10 cellular contexts compared by ENCODE assay signal in genomic region chr10:23294638-23295247, GRCh38. TPM values are rescaled to one million over a fixed set of nuclear protein-coding genes. Genes with fewer than 3 reads are reported as not detected.
DNase-seq lines count a peak whose midpoint lies in the region; ATAC-seq and TF ChIP-seq lines count a peak whose summit lies in the region.
"Had no signal": no experiment of that assay in that cellular context is flagged by ENCODE, and none has a peak within 500 bp of the region (broad histone marks: within the 10 kb centered on the region; RNA-seq: fewer than 3 reads in every experiment).

No MANE protein-coding gene starts in this region.

- H3K9me3 Mint-ChIP-seq in activated CD8-positive, alpha-beta T cell treated with anti-CD3 and anti-CD28 coated beads for 36 hours = peaks cover 2% of the 10 kb centered on the region
- no peaks in the 10 kb centered on the region for H3K9me3 Mint-ChIP-seq in activated CD8-positive, alpha-beta T cell treated with anti-CD3 and anti-CD28 coated beads, Interleukin-2, amount 10 ng/mL, durations not matched to agents 7 days and 5 days (ENCODE audit: insufficient read depth)

- POLR2A ChIA-PET in activated CD8-positive, alpha-beta T cell treated with anti-CD3 and anti-CD28 coated beads for 36 hours (lab: Charles Lee) = no interaction called here
- POLR2A ChIA-PET in activated CD8-positive, alpha-beta T cell treated with anti-CD3 and anti-CD28 coated beads, Interleukin-2, amount 10 ng/mL, durations not matched to agents 7 days and 5 days (lab: Charles Lee) = no interaction called here
- POLR2A ChIA-PET in Panc1 (lab: Charles Lee) = no interaction called here

- H3K27ac ChIP-seq in Panc1 (ENCODE audit: low read length) (no peak overlapping the region), fibroblast of lung (ENCODE audit: insufficient read depth, low read length) (no peak overlapping the region)

- H2AFZ ChIP-seq in fibroblast of lung (ENCODE audit: low read length) = no peak overlapping the region

- no peak for DNase-seq in activated CD8-positive, alpha-beta T cell treated with anti-CD3 and anti-CD28 coated beads for 36 hours
- no peak for DNase-seq in activated CD8-positive, alpha-beta T cell treated with anti-CD3 and anti-CD28 coated beads, Interleukin-2, amount 10 ng/mL, durations not matched to agents 7 days and 5 days
- DNase-seq in Panc1 (ENCODE audit: low read depth, low spot score) = no peak
- peak in 1 of 2 donors; percentile 60 for DNase-seq in fibroblast of lung (ENCODE audit: low read depth in 2 of 2)
- DNase-seq in superior temporal gyrus (ENCODE audit: extremely low spot score) = peak; percentile 73
- DNase-seq in DMS79 treated with DMSO at 0.1 percent for 48 hours (lab: John Stamatoyannopoulos, UW) = no peak
- no peak for DNase-seq in D341Med (ENCODE audit: low spot score)
- DNase-seq: CD8-positive, alpha-beta T cell had no signal

- no peaks in the 10 kb centered on the region for H3K36me3 Mint-ChIP-seq in activated CD8-positive, alpha-beta T cell treated with anti-CD3 and anti-CD28 coated beads for 36 hours (ENCODE audit: low read depth)
- no peaks in the 10 kb centered on the region for H3K36me3 Mint-ChIP-seq in activated CD8-positive, alpha-beta T cell treated with anti-CD3 and anti-CD28 coated beads, Interleukin-2, amount 10 ng/mL, durations not matched to agents 7 days and 5 days (ENCODE audit: low read depth)
- H3K36me3 Mint-ChIP-seq: CD8-positive, alpha-beta T cell had no signal

- intact Hi-C loops in activated CD8-positive, alpha-beta T cell treated with anti-CD3 and anti-CD28 coated beads for 36 hours (cut with micrococcal nuclease) = no loop called here
- intact Hi-C loops in Panc1 (cut with micrococcal nuclease; ENCODE audit: unreplicated experiment) = no loop called here

- H3K4me1 ChIP-seq in Panc1 (ENCODE audit: control insufficient read depth, insufficient read depth, low read length) (no peaks in the 10 kb centered on the region), fibroblast of lung (ENCODE audit: control insufficient read depth, extremely low read depth, insufficient read depth, low read length) (no peaks in the 10 kb centered on the region)

- in situ Hi-C loops in Panc1 (cut with HindIII; ENCODE audit: low pct_unique_long_range_greater_than_20kb, low sequenced_read_pairs) = no loop called here

- H3K27me3 ChIP-seq in Panc1 (ENCODE audit: control insufficient read depth, insufficient read depth, low read length) = peaks cover 2% of the 10 kb centered on the region; the same call in 1 of the 2 replicates
- no peaks in the 10 kb centered on the region for H3K27me3 ChIP-seq in fibroblast of lung (ENCODE audit: control insufficient read depth, insufficient read depth, low read length)

- H3K36me3 ChIP-seq in Panc1 (ENCODE audit: control insufficient read depth, insufficient read depth, low read length) (no peaks in the 10 kb centered on the region), fibroblast of lung (ENCODE audit: control insufficient read depth, insufficient read depth, low read length) (no peaks in the 10 kb centered on the region)

- H3K9me3 ChIP-seq in Panc1 (ENCODE audit: control insufficient read depth, insufficient read depth, low read depth, low read length) (no peaks in the 10 kb centered on the region), fibroblast of lung (ENCODE audit: control insufficient read depth, insufficient read depth, low read depth, low read length) (no peaks in the 10 kb centered on the region)

- no TSS peak for BruUV-seq in Panc1 (replicated peaks; lab: Mats Ljungman, UMichigan)

- no peak overlapping the region for H3K9ac ChIP-seq in fibroblast of lung (ENCODE audit: insufficient read depth, low read length)

- CTCF ChIA-PET in activated CD8-positive, alpha-beta T cell treated with anti-CD3 and anti-CD28 coated beads for 36 hours (lab: Charles Lee) = interaction anchor here (1.0 to 6.9 kb wide), 9 partner anchors 10 to 383 kb away, joined by 3 to 104 read pairs (median 4); no protein-coding TSS in a partner anchor
- CTCF ChIA-PET in activated CD8-positive, alpha-beta T cell treated with anti-CD3 and anti-CD28 coated beads, Interleukin-2, amount 10 ng/mL, durations not matched to agents 7 days and 5 days (lab: Charles Lee) = interaction anchor here (0.7 to 4.7 kb wide), 12 partner anchors 9 to 644 kb away, joined by 3 to 71 read pairs (median 4); no protein-coding TSS in a partner anchor
- CTCF ChIA-PET in Panc1 (lab: Charles Lee) = no interaction called here

- peaks cover 2% of the 10 kb centered on the region for H3K4me1 Mint-ChIP-seq in activated CD8-positive, alpha-beta T cell treated with anti-CD3 and anti-CD28 coated beads for 36 hours (ENCODE audit: low read depth)
- H3K4me1 Mint-ChIP-seq in activated CD8-positive, alpha-beta T cell treated with anti-CD3 and anti-CD28 coated beads, Interleukin-2, amount 10 ng/mL, durations not matched to agents 7 days and 5 days (ENCODE audit: low read depth) = no peaks in the 10 kb centered on the region

- H4K20me1 ChIP-seq in fibroblast of lung (ENCODE audit: control insufficient read depth, extremely low read depth, insufficient read depth, low read length) = no peaks in the 10 kb centered on the region

- no peak overlapping the region for H3K4me2 ChIP-seq in fibroblast of lung (ENCODE audit: extremely low read depth, insufficient read depth, low read length)

- H3K4me3 Mint-ChIP-seq in activated CD8-positive, alpha-beta T cell treated with anti-CD3 and anti-CD28 coated beads for 36 hours = no peak overlapping the region
- H3K4me3 Mint-ChIP-seq in activated CD8-positive, alpha-beta T cell treated with anti-CD3 and anti-CD28 coated beads, Interleukin-2, amount 10 ng/mL, durations not matched to agents 7 days and 5 days = no peak overlapping the region
- H3K4me3 Mint-ChIP-seq: CD8-positive, alpha-beta T cell had no signal

- TF ChIP-seq CTCF in activated CD8-positive, alpha-beta T cell treated with anti-CD3 and anti-CD28 coated beads for 36 hours (IDR thresholded peaks at IDR 0.05) = peak; percentile 54
- TF ChIP-seq CTCF in Panc1 (IDR thresholded peaks at IDR 0.05) (peak; percentile 56), fibroblast of lung (conservative IDR thresholded peaks at IDR 0.05 in 1 of 2, IDR thresholded peaks at IDR 0.05 in 1 of 2; ENCODE audit: low read depth in 1 of 2, low read length in 2 of 2) (peak; percentile 47 to 59)

- H3K4me3 ChIP-seq in Panc1 (ENCODE audit: low read depth in 2 of 2, low read length in 2 of 2) (no peak overlapping the region), fibroblast of lung (replicated peaks in 1 of 4; ENCODE audit: control extremely low read depth in 1 of 4, insufficient read depth in 1 of 4, low read depth in 3 of 4, low read length in 4 of 4) (no peak overlapping the region)

- H3K27me3 Mint-ChIP-seq in activated CD8-positive, alpha-beta T cell treated with anti-CD3 and anti-CD28 coated beads for 36 hours = peaks cover 12% of the 10 kb centered on the region
- H3K27me3 Mint-ChIP-seq in activated CD8-positive, alpha-beta T cell treated with anti-CD3 and anti-CD28 coated beads, Interleukin-2, amount 10 ng/mL, durations not matched to agents 7 days and 5 days (ENCODE audit: low read depth) = peaks cover 13% of the 10 kb centered on the region

- no peak for ATAC-seq in activated CD8-positive, alpha-beta T cell treated with anti-CD3 and anti-CD28 coated beads for 36 hours
- ATAC-seq in activated CD8-positive, alpha-beta T cell treated with anti-CD3 and anti-CD28 coated beads, Interleukin-2, amount 10 ng/mL, durations not matched to agents 7 days and 5 days = no peak
- no peak for ATAC-seq in Panc1
- ATAC-seq in GM18873 (IDR thresholded peaks at IDR 0.05; ENCODE audit: low FRiP score, unreplicated experiment) = no peak
- ATAC-seq: CD8-positive, alpha-beta T cell had no signal

- no peak overlapping the region for H3K27ac Mint-ChIP-seq in activated CD8-positive, alpha-beta T cell treated with anti-CD3 and anti-CD28 coated beads for 36 hours
- no peak overlapping the region for H3K27ac Mint-ChIP-seq in activated CD8-positive, alpha-beta T cell treated with anti-CD3 and anti-CD28 coated beads, Interleukin-2, amount 10 ng/mL, durations not matched to agents 7 days and 5 days
- H3K27ac Mint-ChIP-seq: CD8-positive, alpha-beta T cell had no signal

- no peaks in the 10 kb centered on the region for H3K79me2 ChIP-seq in fibroblast of lung (ENCODE audit: control insufficient read depth, insufficient read depth, low read length)

RNA-seq across cellular contexts. Expression of gene C10orf67, which starts 49.9 kb away (rescaled TPM):
- under 1 TPM; 0.25 to 0.32 TPM for total RNA-seq in activated CD8-positive, alpha-beta T cell treated with anti-CD3 and anti-CD28 coated beads for 36 hours
- not detected for total RNA-seq in activated CD8-positive, alpha-beta T cell treated with anti-CD3 and anti-CD28 coated beads, Interleukin-2, amount 10 ng/mL, durations not matched to agents 7 days and 5 days
- total RNA-seq in Panc1 (2021; ENCODE audit: unreplicated experiment) (not detected), fibroblast of lung (under 0.01 TPM in 2 replicates)
- not detected for polyA plus RNA-seq in Panc1 (2012; ENCODE audit: insufficient read length)
- 0.09 and 0.16 TPM in 2 replicates for polyA plus RNA-seq in fibroblast of lung
- polyA plus RNA-seq in fibroblast of lung (2012) = not detected in 2 replicates
- polyA minus RNA-seq in fibroblast of lung (ENCODE audit: low replicate concordance) = not detected in 2 replicates
- total RNA-seq: CD8-positive, alpha-beta T cell; subcutaneous adipose tissue had no signal
